16 cellular contexts compared by ENCODE assay signal in genomic region chr9:16180546-16180945, GRCh38.
DNase-seq lines count a peak whose midpoint lies in the region; ATAC-seq and TF ChIP-seq lines count a peak whose summit lies in the region.
"Had no signal": no experiment of that assay in that cellular context is flagged by ENCODE, and none has a peak within 500 bp of the region (broad histone marks: within the 10 kb centered on the region; RNA-seq: fewer than 3 reads in every experiment).

No MANE protein-coding gene starts in this region.

- H3K56ac ChIP-seq in IMR-90 (ENCODE audit: extremely low read depth, insufficient read depth, low read length), result no peak overlapping the region

- H2BK15ac ChIP-seq in IMR-90 (ENCODE audit: low read depth, low read length), result no peak overlapping the region

- no peak overlapping the region; the same call in 1 of the 2 replicates for H2BK120ac ChIP-seq in IMR-90 (ENCODE audit: low read depth, low read length)

- H3K79me1 ChIP-seq in IMR-90 (ENCODE audit: low read depth in 1 of 2, low read length in 2 of 2), result no peaks in the 10 kb centered on the region

- no peak overlapping the region for H2AK9ac ChIP-seq in IMR-90 (replicated peaks; ENCODE audit: low read depth, low read length, poor library complexity)

- DNase-seq in AG08396 (ENCODE audit: low spot score) (peak; percentile 17), IMR-90 (peak; percentile 51), amniotic epithelial cell (ENCODE audit: low read depth) (peak; percentile 41), kidney glomerular epithelial cell (lab: John Stamatoyannopoulos, UW) (peak; percentile 81), NCI-H446 treated with DMSO at 0.1 percent for 48 hours (lab: John Stamatoyannopoulos, UW) (no peak), stomach (no peak), NCI-H526 (lab: John Stamatoyannopoulos, UW) (no peak)
- DNase-seq: activated CD4-positive, alpha-beta memory T cell treated with anti-CD3 and anti-CD28 coated beads, Interleukin-2, amount 10 ng/mL, durations not matched to agents 7 days and 5 days; aorta; Caco-2; hypothalamus; left colon; NCI-H1417; NCI-H510A had no signal

- POLR2A ChIA-PET in IMR-90 (lab: Charles Lee; ENCODE audit: unreplicated experiment), result no interaction called here

- no peak for TF ChIP-seq POLR2A in IMR-90 (IDR thresholded peaks at IDR 0.05; ENCODE audit: low read depth, low read length)
- no peak for TF ChIP-seq POLR2A in stomach (IDR thresholded peaks at IDR 0.05)

- H3K9me1 ChIP-seq in IMR-90 (ENCODE audit: insufficient read depth, low read length), result no peaks in the 10 kb centered on the region

- H3K18ac ChIP-seq in IMR-90 (ENCODE audit: low read depth, low read length), result no peak overlapping the region

- H3K4ac ChIP-seq in IMR-90 (ENCODE audit: low read depth, low read length), result no peak overlapping the region

- TF ChIP-seq CTCF in IMR-90 (conservative IDR thresholded peaks at IDR 0.05; ENCODE audit: low read depth, low read length) (no peak), stomach (IDR thresholded peaks at IDR 0.05) (no peak)

- dilution Hi-C loops in IMR-90 (cut with HindIII; ENCODE audit: low sequenced_read_pairs, unreplicated experiment), result no loop called here

- no peak overlapping the region for H2AFZ ChIP-seq in IMR-90 (replicated peaks; ENCODE audit: low read length, poor library complexity)

- TF ChIP-seq EP300 in stomach (IDR thresholded peaks at IDR 0.05), result no peak

- H3K27ac ChIP-seq in IMR-90 (ENCODE audit: insufficient read depth, low read length) (no peak overlapping the region), stomach (no peak overlapping the region)
- H3K27ac ChIP-seq: vagina had no signal

- in situ Hi-C loops in IMR-90 (cut with MboI; ENCODE audit: low sequenced_read_pairs), result no loop called here

- ATAC-seq in IMR-90 (ENCODE audit: low read depth) (no peak), GM18870 (IDR thresholded peaks at IDR 0.05; ENCODE audit: unreplicated experiment) (no peak)
- ATAC-seq: left colon had no signal

- TF ChIP-seq RAD21 in IMR-90 (IDR thresholded peaks at IDR 0.05; ENCODE audit: low read length), result no peak

- intact Hi-C loops in IMR-90 (cut with micrococcal nuclease) (no loop called here), stomach (cut with DNase I; ENCODE audit: low total_unique reads) (no loop called here)

- H3K4me3 ChIP-seq in IMR-90 (ENCODE audit: insufficient read depth, low read depth, low read length) (no peak overlapping the region), stomach (no peak overlapping the region)
- H3K4me3 ChIP-seq: vagina had no signal

- H2BK20ac ChIP-seq in IMR-90 (ENCODE audit: low read depth, low read length), result no peak overlapping the region

- H3K9ac ChIP-seq in IMR-90 (ENCODE audit: low read depth, low read length), result no peak overlapping the region

- no peak overlapping the region for H2BK5ac ChIP-seq in IMR-90 (ENCODE audit: low read depth, low read length, poor library complexity, severe bottlenecking)

- no peak overlapping the region for H4K8ac ChIP-seq in IMR-90 (ENCODE audit: low read depth in 2 of 2, low read length in 2 of 2)

- H3K23ac ChIP-seq in IMR-90 (ENCODE audit: low read depth, low read length), result 0 out of 2 replicates have a peak overlapping the region, but pooled peaks have one; percentile 8

- BruUV-seq in IMR-90 (replicated peaks; lab: Mats Ljungman, UMichigan), result no TSS peak

- H3K27me3 ChIP-seq in IMR-90 (ENCODE audit: control insufficient read depth, insufficient read depth, low read length) (no peaks in the 10 kb centered on the region), stomach (no peaks in the 10 kb centered on the region)
- H3K27me3 ChIP-seq: vagina had no signal

- H4K91ac ChIP-seq in IMR-90 (ENCODE audit: insufficient read depth, low read depth, low read length), result no peak overlapping the region

- H3K14ac ChIP-seq in IMR-90 (replicated peaks; ENCODE audit: low read depth, low read length), result peak overlapping the region; percentile 19; the same call in 1 of the 2 replicates

- WGBS in IMR-90 (ENCODE audit: extremely low coverage in 2 of 2, insufficient read length in 1 of 2), 2 experiments, result no CpG with 5 or more reads among the region's 2 CpGs
- WGBS in stomach, 5 donors, result 35 to 54% (median 43%) methylated on average over 2 of the region's 2 CpGs

- H4K5ac ChIP-seq in IMR-90 (ENCODE audit: low read depth, low read length), result no peak overlapping the region

- H3K4me2 ChIP-seq in IMR-90 (ENCODE audit: low read depth, low read length), result no peak overlapping the region

- H3K4me1 ChIP-seq in IMR-90 (ENCODE audit: control insufficient read depth, insufficient read depth, low read length) (peaks cover 5% of the 10 kb centered on the region), stomach (no peaks in the 10 kb centered on the region)
- H3K4me1 ChIP-seq: Caco-2, vagina had no signal

- no peaks in the 10 kb centered on the region for H4K20me1 ChIP-seq in IMR-90 (ENCODE audit: insufficient read depth, low read length)

- H3K9me3 ChIP-seq in IMR-90 (ENCODE audit: control insufficient read depth, insufficient read depth, low read length), result no peaks in the 10 kb centered on the region
- H3K9me3 ChIP-seq in stomach, result no peaks in the 10 kb centered on the region
- H3K9me3 ChIP-seq: Caco-2, vagina had no signal

- H3K36me3 ChIP-seq in IMR-90 (ENCODE audit: control insufficient read depth, insufficient read depth, low read length), result no peaks in the 10 kb centered on the region
- H3K36me3 ChIP-seq in stomach, result no peaks in the 10 kb centered on the region
- H3K36me3 ChIP-seq: vagina had no signal

- CTCF ChIA-PET in IMR-90 (lab: Yijun Ruan, JAX), result no interaction called here

- no peak overlapping the region for H2AK5ac ChIP-seq in IMR-90 (ENCODE audit: low read depth, low read length)

TF ChIP-seq in IMR-90, 13 proteins besides CTCF, POLR2A, EP300 and RAD21:
- TF ChIP-seq BHLHE40 (IDR thresholded peaks at IDR 0.05; ENCODE audit: low read depth, low read length) (no peak), NFE2L2 (IDR thresholded peaks at IDR 0.05; ENCODE audit: low read depth, low read length) (no peak), SMC3 (IDR thresholded peaks at IDR 0.05; ENCODE audit: low read depth, low read length) (no peak), USF2 (IDR thresholded peaks at IDR 0.05; ENCODE audit: low read depth, low read length) (no peak)

Comparison
In these comparisons a context has a peak if more than half of its experiments do, and no peak if none do; other contexts are left out.
1. DNase-seq: peak in AG08396 (single experiment), IMR-90 (single experiment), amniotic epithelial cell (single experiment) and kidney glomerular epithelial cell (single experiment); none in NCI-H446 treated with DMSO at 0.1 percent for 48 hours (single experiment), stomach (single experiment) and NCI-H526 (0 of 2).